Comparison of ENCODE assay signal across 29 cellular contexts in genomic region chr5:150352531-150353394, GRCh38. TPM values are rescaled to one million over a fixed set of nuclear protein-coding genes. Genes with fewer than 3 reads are reported as not detected.
DNase-seq lines count a peak whose midpoint lies in the region; ATAC-seq, FAIRE-seq and TF ChIP-seq lines count a peak whose summit lies in the region.
"Had no signal": no experiment of that assay in that cellular context is flagged by ENCODE, and none has a peak within 500 bp of the region (broad histone marks: within the 10 kb centered on the region; RNA-seq: fewer than 3 reads in every experiment).

No MANE protein-coding gene starts in this region.

- H3K27me3 ChIP-seq in HAP-1 (ENCODE audit: low read depth) (no peaks in the 10 kb centered on the region), K562 (ENCODE audit: control insufficient read depth in 2 of 2, insufficient read depth in 2 of 2, low read length in 2 of 2) (peaks cover 6 to 8% of the 10 kb centered on the region in 2 experiments; a peak in 3 of 5 replicates), mesenchymal stem cell (ENCODE audit: control insufficient read depth in 1 of 2, insufficient read depth in 1 of 2, low read length in 2 of 2) (no peaks in the 10 kb centered on the region), MG63 (no peaks in the 10 kb centered on the region), dorsolateral prefrontal cortex (no peaks in the 10 kb centered on the region)
- H3K27me3 ChIP-seq: body of pancreas, right atrium auricular region, stomach, tibial nerve had no signal

- no peak for TF ChIP-seq POLR2A in K562 (conservative IDR thresholded peaks at IDR 0.05)

- BruUV-seq in K562 (replicated peaks; lab: Mats Ljungman, UMichigan), result no TSS peak

- no peak for TF ChIP-seq RAD21 in K562 (CRISPR knock-in tag; conservative IDR thresholded peaks at IDR 0.05 in 1 of 2, IDR thresholded peaks at IDR 0.05 in 1 of 2)

- no peaks in the 10 kb centered on the region for H3K9me3 ChIP-seq in HAP-1
- no peaks in the 10 kb centered on the region for H3K9me3 ChIP-seq in K562 (replicated peaks; ENCODE audit: control insufficient read depth, insufficient read depth, low read depth, low read length)
- no peaks in the 10 kb centered on the region for H3K9me3 ChIP-seq in mesenchymal stem cell (ENCODE audit: control insufficient read depth, low read length)
- H3K9me3 ChIP-seq in MG63, result no peaks in the 10 kb centered on the region
- H3K9me3 ChIP-seq: body of pancreas, right atrium auricular region, stomach, tibial nerve had no signal

- H3K4me2 ChIP-seq in K562 (ENCODE audit: insufficient read depth, low read length) (no peak overlapping the region), mesenchymal stem cell (ENCODE audit: low read length, poor library complexity, severe bottlenecking) (no peak overlapping the region)
- H3K4me2 ChIP-seq: KMS-11 had no signal

- H3K4me1 ChIP-seq in HAP-1 (peaks cover 15% of the 10 kb centered on the region), K562 (replicated peaks in 1 of 2; ENCODE audit: control insufficient read depth in 2 of 2, insufficient read depth in 2 of 2, low read length in 2 of 2) (peaks cover 2 to 6% of the 10 kb centered on the region in 2 experiments; a peak in 3 of 5 replicates), mesenchymal stem cell (ENCODE audit: control insufficient read depth, insufficient read depth, low read depth, low read length) (peaks cover 16% of the 10 kb centered on the region)

- no peak overlapping the region for H2BK15ac ChIP-seq in mesenchymal stem cell (ENCODE audit: low read depth, poor library complexity, severe bottlenecking)

- H2AFZ ChIP-seq in K562 (ENCODE audit: low read depth, low read length), result no peak overlapping the region
- H2AFZ ChIP-seq in mesenchymal stem cell (ENCODE audit: low read depth, low read length), result no peak overlapping the region

- no peak for ATAC-seq in K562
- ATAC-seq: activated naive CD8-positive, alpha-beta T cell treated with anti-CD3 and anti-CD28 coated beads, Interleukin-2, amount 50 U/mL, for 24 hours; body of pancreas; naive thymus-derived CD8-positive, alpha-beta T cell; SK-N-SH treated with all-trans-retinoic acid at 6 μM for 48 hours had no signal

- DNase-seq in AG10803 (ENCODE audit: low read depth) (peak; percentile 40), HAP-1 (ENCODE audit: low spot score in 2 of 2) (peak; percentile 51 to 55), K562 (ENCODE audit: extremely low read depth in 1 of 4, low spot score in 3 of 4) (no peak), mesenchymal stem cell (no peak), MG63 (no peak), dorsolateral prefrontal cortex (no peak), NCI-H345 (lab: John Stamatoyannopoulos, UW) (no peak), NOMO-1 (lab: John Stamatoyannopoulos, UW; ENCODE audit: unreplicated experiment in 2 of 2) (no peak)
- DNase-seq: activated CD4-positive, alpha-beta T cell treated with anti-CD3 and anti-CD28 coated beads, Interleukin-2, amount 50 U/mL, for 4 hours; activated gamma-delta T cell; activated naive CD8-positive, alpha-beta T cell treated with anti-CD3 and anti-CD28 coated beads, Interleukin-2, amount 50 U/mL, for 24 hours; body of pancreas; CD4-positive, CD25-positive, alpha-beta regulatory T cell; endodermal cell; glutamatergic neuron; naive thymus-derived CD8-positive, alpha-beta T cell; NCI-H2029; NCI-H446 treated with DMSO at 0.1 percent for 48 hours; stimulated activated CD4-positive, alpha-beta T cell treated with anti-CD3 and anti-CD28 coated beads, Interleukin-12 subunit alpha, Interleukin-12 subunit beta, amount 100 ng/mL, for 4 hours; stomach had no signal

- H3K23ac ChIP-seq in mesenchymal stem cell (ENCODE audit: low read length in 2 of 2), result no peak overlapping the region

- no peak overlapping the region for H4K8ac ChIP-seq in mesenchymal stem cell (ENCODE audit: low read length)

- 0 out of 2 replicates have a peak, but pooled peaks cover 5% of the 10 kb centered on the region for H4K20me1 ChIP-seq in K562 (replicated peaks; ENCODE audit: control insufficient read depth, insufficient read depth, low read length)

- no peak overlapping the region for H3K18ac ChIP-seq in mesenchymal stem cell (ENCODE audit: low read depth in 1 of 2, low read length in 2 of 2)

- no peak overlapping the region for H2AK5ac ChIP-seq in mesenchymal stem cell (ENCODE audit: low read length, severe bottlenecking)

- H3K9ac ChIP-seq in K562 (ENCODE audit: insufficient read depth in 1 of 2, low read depth in 2 of 2, low read length in 2 of 2) (no peak overlapping the region), mesenchymal stem cell (ENCODE audit: low read length) (peak overlapping the region; percentile 8)
- H3K9ac ChIP-seq: KMS-11 had no signal

- H4K91ac ChIP-seq in mesenchymal stem cell (ENCODE audit: low read length), result no peak overlapping the region

- H3K4ac ChIP-seq in mesenchymal stem cell (ENCODE audit: low read depth in 1 of 2, low read length in 2 of 2), result no peak overlapping the region

- H3K79me1 ChIP-seq in mesenchymal stem cell (replicated peaks; ENCODE audit: low read length, poor library complexity, severe bottlenecking), result no peaks in the 10 kb centered on the region

- WGBS in K562 (ENCODE audit: insufficient coverage, low coverage, missing lambda C conversion rate), result 6% methylated on average over 7 of the region's 7 CpGs
- 80% methylated on average over 7 of the region's 7 CpGs for WGBS in mesenchymal stem cell

- in situ Hi-C loops in HAP-1 (cut with MboI; ENCODE audit: low sequenced_read_pairs) (no loop called here), K562 (cut with MboI) (no loop called here)

- no peak for TF ChIP-seq CTCF in AG10803 (conservative IDR thresholded peaks at IDR 0.05; ENCODE audit: low read length)
- no peak for TF ChIP-seq CTCF in K562 (IDR thresholded peaks at IDR 0.05 in 2 of 3, conservative IDR thresholded peaks at IDR 0.05 in 1 of 3; ENCODE audit: insufficient read depth in 2 of 3, low read depth in 1 of 3, low read length in 3 of 3)
- no peak for TF ChIP-seq CTCF in dorsolateral prefrontal cortex (IDR thresholded peaks at IDR 0.05 in 54 of 56, conservative IDR thresholded peaks at IDR 0.05 in 2 of 56; ENCODE audit: low read depth in 1 of 56, partially characterized antibody in 56 of 56)

- H3K79me2 ChIP-seq in K562 (ENCODE audit: control insufficient read depth, insufficient read depth, low read length), result peaks cover 6% of the 10 kb centered on the region

- POLR2A ChIA-PET in K562 (lab: Yijun Ruan, JAX), result interaction anchor here (0.5 to 0.7 kb wide), 3 partner anchors 10 to 106 kb away, joined by 3 read pairs; no protein-coding TSS in a partner anchor

- H3K4me3 ChIP-seq in AG10803 (ENCODE audit: low read length) (no peak overlapping the region), HAP-1 (no peak overlapping the region), K562 (no peak overlapping the region), mesenchymal stem cell (ENCODE audit: insufficient read depth in 1 of 2, low read depth in 1 of 2, low read length in 2 of 2) (no peak overlapping the region), MG63 (no peak overlapping the region), dorsolateral prefrontal cortex (no peak overlapping the region)
- H3K4me3 ChIP-seq: body of pancreas, coronary artery, right atrium auricular region, stomach, tibial nerve had no signal

- H3K27ac ChIP-seq in K562 (ENCODE audit: extremely low read depth, low read depth, low read length) (no peak overlapping the region), mesenchymal stem cell (ENCODE audit: low read length, poor library complexity, severe bottlenecking) (no peak overlapping the region), dorsolateral prefrontal cortex (peak overlapping the region in 16 of 59 donors; percentile 5 to 85 (median 57))
- H3K27ac ChIP-seq: body of pancreas, coronary artery, KMS-11, right atrium auricular region, stomach, tibial nerve had no signal

- no peak overlapping the region for H2BK12ac ChIP-seq in mesenchymal stem cell (ENCODE audit: low read length in 2 of 2)

- H3K36me3 ChIP-seq in HAP-1 (replicated peaks), result peaks cover under 1% of the 10 kb centered on the region; the same call in 1 of the 2 replicates
- no peaks in the 10 kb centered on the region for H3K36me3 ChIP-seq in K562 (ENCODE audit: control insufficient read depth, insufficient read depth, low read length)
- no peaks in the 10 kb centered on the region for H3K36me3 ChIP-seq in mesenchymal stem cell (ENCODE audit: control insufficient read depth in 1 of 2, insufficient read depth in 2 of 2, low read depth in 1 of 2, low read length in 2 of 2)
- no peaks in the 10 kb centered on the region for H3K36me3 ChIP-seq in MG63
- H3K36me3 ChIP-seq: right atrium auricular region, stomach, tibial nerve had no signal

- H3K9me1 ChIP-seq in K562 (ENCODE audit: control insufficient read depth, insufficient read depth, low read length), result no peaks in the 10 kb centered on the region

- CTCF ChIA-PET in K562 (lab: Yijun Ruan, JAX; ENCODE audit: low intra/inter-chr PET ratio), result no interaction called here

- no peak overlapping the region for H2BK120ac ChIP-seq in mesenchymal stem cell (ENCODE audit: low read depth, low read length)

- intact Hi-C loops in K562 (cut with micrococcal nuclease), result loop anchor here (10.0 kb wide), 1 partner anchor 328 kb away; no protein-coding TSS in a partner anchor
- intact Hi-C loops in dorsolateral prefrontal cortex (cut with DNase I), result loop anchor here (5.0 to 10.0 kb wide), 3 partner anchors 85 to 220 kb away; no protein-coding TSS in a partner anchor

- no peak for TF ChIP-seq EP300 in K562 (IDR thresholded peaks at IDR 0.05; ENCODE audit: low read length)

- H2BK5ac ChIP-seq in mesenchymal stem cell (ENCODE audit: low read depth, low read length, poor library complexity, severe bottlenecking), result no peak overlapping the region

- H3K14ac ChIP-seq in mesenchymal stem cell (ENCODE audit: low read length in 2 of 2), result no peak overlapping the region

- FAIRE-seq in K562 (lab: Jason Lieb, UNC), result no peak
- FAIRE-seq: G401.6, GM18507 had no signal

RNA-seq across cellular contexts. Expression of gene TCOF1, which starts 4.7 kb away (rescaled TPM):
- total RNA-seq in K562 (2011; cell fraction: chromatin; rRNA removed; ENCODE audit: low replicate concordance), result 85.2 and 176 TPM in 2 replicates
- total RNA-seq in K562 (2011; cell fraction: nucleolus; rRNA removed), result 76.1 and 89.9 TPM in 2 replicates
- 70.8 and 76.0 TPM in 2 replicates for total RNA-seq in K562 (2011; cell fraction: nucleoplasm; rRNA removed)
- total RNA-seq in K562 (2014; rRNA removed), result 75.9 and 93.5 TPM in 2 replicates
- total RNA-seq in K562 (2014; rRNA removed; fragmentation: Illumina TruSeq; extraction: Trizol), result 49.7 and 61.8 TPM in 2 replicates
- total RNA-seq in K562 (2015; rRNA removed; fragmentation: Illumina TruSeq; extraction: Trizol), result 61.7 and 65.3 TPM in 2 replicates
- total RNA-seq in K562 (2021), result 122 and 134 TPM in 2 replicates
- polyA plus RNA-seq in K562 (2011; rRNA removed), result 20.7 and 23.9 TPM in 2 replicates
- polyA plus RNA-seq in K562 (2011; cell fraction: cytosol; rRNA removed), result 20.8 and 26.5 TPM in 2 replicates
- 58.2 and 91.5 TPM in 2 replicates for polyA plus RNA-seq in K562 (2011; cell fraction: nucleus; rRNA removed)
- polyA plus RNA-seq in K562 (2012), result 49.5 and 79.5 TPM in 2 replicates
- polyA plus RNA-seq in K562 (2014; fragmentation: Illumina TruSeq; extraction: Trizol), result 98.6 and 113 TPM in 2 replicates
- 10 to 100 TPM in 1 of 2 experiments, 1 to 10 TPM in 1; 9.8 to 17.3 TPM for polyA plus RNA-seq in K562 (2014; fragmentation: Nextera tagmentation; extraction: Ambion mirVana)
- 53.9 and 64.1 TPM in 2 replicates for polyA plus RNA-seq in K562 (2014; rRNA removed)
- 20.0 and 23.5 TPM in 2 replicates for polyA minus RNA-seq in K562 (2011; rRNA and poly(A)+ RNA removed)
- 44.1 and 48.4 TPM in 2 replicates for polyA minus RNA-seq in K562 (2011; cell fraction: cytosol; rRNA and poly(A)+ RNA removed)
- polyA minus RNA-seq in K562 (2011; cell fraction: nucleus; rRNA and poly(A)+ RNA removed), result 32.2 and 34.8 TPM in 2 replicates
- 14.3 TPM for polyA plus RNA-seq in mesenchymal stem cell (2013, experiment 1 of 2)
- 13.1 TPM for polyA plus RNA-seq in mesenchymal stem cell (2013, experiment 2 of 2)
- 76.0 and 118 TPM in 2 replicates for total RNA-seq in MG63 (2014; rRNA removed; shearing (Covaris generic); ENCODE audit: low replicate concordance)
- total RNA-seq in dorsolateral prefrontal cortex, result 10 to 100 TPM; 26.4 to 51.1 (median 35.9) TPM

RNA-seq across cellular contexts. Expression of gene ARSI, which starts 50.1 kb away (rescaled TPM):
- total RNA-seq in K562 (2011; cell fraction: chromatin; rRNA removed; ENCODE audit: low replicate concordance), result not detected in 2 replicates
- total RNA-seq in K562 (2011; cell fraction: nucleolus; rRNA removed), result 0.26 TPM in 1 of 2 replicates, not detected in the other
- total RNA-seq in K562 (2011; cell fraction: nucleoplasm; rRNA removed), result not detected in 2 replicates
- 0.12 TPM in 1 of 2 replicates, not detected in the other for total RNA-seq in K562 (2014; rRNA removed)
- total RNA-seq in K562 (2014; rRNA removed; fragmentation: Illumina TruSeq; extraction: Trizol), result not detected in 2 replicates
- not detected in 2 replicates for total RNA-seq in K562 (2015; rRNA removed; fragmentation: Illumina TruSeq; extraction: Trizol)
- 0.04 TPM in 2 replicates for total RNA-seq in K562 (2021)
- polyA plus RNA-seq in K562 (2011; rRNA removed), result 0.07 TPM in 1 of 2 replicates, not detected in the other
- polyA plus RNA-seq in K562 (2011; cell fraction: cytosol; rRNA removed), result 0.16 TPM in 1 of 2 replicates, not detected in the other
- not detected in 2 replicates for polyA plus RNA-seq in K562 (2011; cell fraction: nucleus; rRNA removed)
- 0.08 TPM in 1 of 2 replicates, not detected in the other for polyA plus RNA-seq in K562 (2012)
- polyA plus RNA-seq in K562 (2014; fragmentation: Illumina TruSeq; extraction: Trizol), result not detected in 2 replicates
- not detected for polyA plus RNA-seq in K562 (2014; fragmentation: Nextera tagmentation; extraction: Ambion mirVana)
- polyA plus RNA-seq in K562 (2014; rRNA removed), result not detected in 2 replicates
- not detected in 2 replicates for polyA minus RNA-seq in K562 (2011; rRNA and poly(A)+ RNA removed)
- polyA minus RNA-seq in K562 (2011; cell fraction: cytosol; rRNA and poly(A)+ RNA removed), result not detected in 2 replicates
- polyA minus RNA-seq in K562 (2011; cell fraction: nucleus; rRNA and poly(A)+ RNA removed), result not detected in 2 replicates
- polyA plus RNA-seq in mesenchymal stem cell (2013, experiment 1 of 2), result 1.6 TPM
- polyA plus RNA-seq in mesenchymal stem cell (2013, experiment 2 of 2), result 1.5 TPM
- total RNA-seq in MG63 (2014; rRNA removed; shearing (Covaris generic); ENCODE audit: low replicate concordance), result 38.8 and 45.4 TPM in 2 replicates
- total RNA-seq in dorsolateral prefrontal cortex, result 1 to 10 TPM in 112 of 120 experiments, under 1 TPM in 8; 0.35 to 9.0 (median 2.2) TPM
- total RNA-seq: CD4-positive, CD25-positive, alpha-beta regulatory T cell; naive thymus-derived CD8-positive, alpha-beta T cell had no signal
- polyA plus RNA-seq: CD4-positive, CD25-positive, alpha-beta regulatory T cell; naive thymus-derived CD8-positive, alpha-beta T cell had no signal

RNA-seq across cellular contexts. Expression of gene CD74, which starts 59.9 kb away (rescaled TPM):
- not detected in 2 replicates for total RNA-seq in K562 (2011; cell fraction: chromatin; rRNA removed; ENCODE audit: low replicate concordance)
- total RNA-seq in K562 (2011; cell fraction: nucleolus; rRNA removed), result not detected in 2 replicates
- total RNA-seq in K562 (2011; cell fraction: nucleoplasm; rRNA removed), result not detected in 2 replicates
- 1.00 and 1.1 TPM in 2 replicates for total RNA-seq in K562 (2014; rRNA removed)
- 0.18 TPM in 1 of 2 replicates, not detected in the other for total RNA-seq in K562 (2014; rRNA removed; fragmentation: Illumina TruSeq; extraction: Trizol)
- total RNA-seq in K562 (2015; rRNA removed; fragmentation: Illumina TruSeq; extraction: Trizol), result 0.65 and 0.87 TPM in 2 replicates
- 4.8 and 6.0 TPM in 2 replicates for total RNA-seq in K562 (2021)
- polyA plus RNA-seq in K562 (2011; rRNA removed), result 0.07 and 0.22 TPM in 2 replicates
- polyA plus RNA-seq in K562 (2011; cell fraction: cytosol; rRNA removed), result 0.22 and 0.27 TPM in 2 replicates
- polyA plus RNA-seq in K562 (2011; cell fraction: nucleus; rRNA removed), result 0.23 TPM in 1 of 2 replicates, not detected in the other
- 0.82 and 2.1 TPM in 2 replicates for polyA plus RNA-seq in K562 (2012)
- polyA plus RNA-seq in K562 (2014; fragmentation: Illumina TruSeq; extraction: Trizol), result 0.40 and 1.1 TPM in 2 replicates
- under 1 TPM; 0.21 to 0.24 TPM for polyA plus RNA-seq in K562 (2014; fragmentation: Nextera tagmentation; extraction: Ambion mirVana)
- 0.32 and 1.9 TPM in 2 replicates for polyA plus RNA-seq in K562 (2014; rRNA removed)
- polyA minus RNA-seq in K562 (2011; rRNA and poly(A)+ RNA removed), result 0.18 TPM in 1 of 2 replicates, not detected in the other
- polyA minus RNA-seq in K562 (2011; cell fraction: cytosol; rRNA and poly(A)+ RNA removed), result 1.5 TPM in 1 of 2 replicates, not detected in the other
- polyA minus RNA-seq in K562 (2011; cell fraction: nucleus; rRNA and poly(A)+ RNA removed), result not detected in 2 replicates
- polyA plus RNA-seq in mesenchymal stem cell (2013, experiment 1 of 2), result 0.43 TPM
- polyA plus RNA-seq in mesenchymal stem cell (2013, experiment 2 of 2), result 0.36 TPM
- not detected in 2 replicates for total RNA-seq in MG63 (2014; rRNA removed; shearing (Covaris generic); ENCODE audit: low replicate concordance)
- 100 to 1,000 TPM in 114 of 120 experiments, 10 to 100 TPM in 6; 51.8 to 687 (median 224) TPM for total RNA-seq in dorsolateral prefrontal cortex
- total RNA-seq: A673, osteocyte had no signal

Comparison
In these comparisons a context has a peak if more than half of its experiments do, and no peak if none do; other contexts are left out.
1. DNase-seq: peak in AG10803 (single experiment) and HAP-1 (2 of 2); none in K562 (0 of 4), mesenchymal stem cell (single experiment), MG63 (single experiment), dorsolateral prefrontal cortex (0 of 10), NCI-H345 (single experiment) and NOMO-1 (0 of 2).
2. RNA of gene CD74, which starts 59.9 kb away (total RNA-seq): 51.8 to 687 TPM in dorsolateral prefrontal cortex; 0.18 to 6.0 TPM in K562 and not detected in MG63; every median in the first group is over 4 times any median in the second.